26 cellular contexts compared by ENCODE assay signal in genomic region chr1:25718738-25719137, GRCh38.
"Had no signal": no experiment of that assay in that cellular context is flagged by ENCODE, and none has a peak within 500 bp of the region (broad histone marks: within the 10 kb centered on the region; RNA-seq: fewer than 3 reads in every experiment).

No MANE protein-coding gene starts in this region.

- H3K9me3 ChIP-seq: esophagus squamous epithelium, gastroesophageal sphincter, heart left ventricle, neutrophil, right lobe of liver, suprapubic skin, transverse colon, upper lobe of right lung, uterus had no signal

- H3K9me3 Mint-ChIP-seq: effector memory CD8-positive, alpha-beta T cell had no signal

- ATAC-seq: effector memory CD8-positive, alpha-beta T cell; foreskin keratinocyte; gastroesophageal sphincter; heart left ventricle; left lobe of liver; right lobe of liver; stimulated activated naive B cell treated with anti-CD40 and anti-IgM and Interleukin-4, amounts not matched to agents 10 μg/mL and 1 μg/mL and 100 μg/mL, for 72 hours; upper lobe of right lung had no signal

- DNase-seq: cortex of kidney; effector memory CD8-positive, alpha-beta T cell; erythroblast; esophagus squamous epithelium; foreskin keratinocyte; heart left ventricle; kidney; naive B cell; right lobe of liver; small intestine; stimulated activated CD4-positive, alpha-beta T cell treated with anti-CD3 and anti-CD28 coated beads, Interleukin-15, amount 100 ng/mL, for 24 hours; stimulated activated CD4-positive, alpha-beta T cell treated with anti-CD3 and anti-CD28 coated beads, Interleukin-2, amount 100 ng/mL, for 48 hours; stimulated activated naive B cell treated with anti-CD40 and anti-IgM and Interleukin-4, amounts not matched to agents 10 μg/mL and 1 μg/mL and 100 μg/mL, for 72 hours; transverse colon; upper lobe of right lung; uterus had no signal

- H3K4me1 Mint-ChIP-seq: memory B cell; naive B cell; stimulated activated naive B cell treated with anti-CD40 and anti-IgM and Interleukin-4, amounts not matched to agents 10 μg/mL and 1 μg/mL and 100 μg/mL, for 72 hours had no signal

- H3K4me3 Mint-ChIP-seq: effector memory CD8-positive, alpha-beta T cell; memory B cell; naive B cell; neural crest cell; stimulated activated naive B cell treated with anti-CD40 and anti-IgM and Interleukin-4, amounts not matched to agents 10 μg/mL and 1 μg/mL and 100 μg/mL, for 72 hours; stimulated activated naive CD8-positive, alpha-beta T cell treated with anti-CD3 and anti-CD28 coated beads, Interleukin-15, Interleukin-2, amounts not matched to agents 100 ng/mL and 50 ng/mL, for 24 hours had no signal

- H3K4me3 ChIP-seq: esophagus squamous epithelium, gastroesophageal sphincter, heart left ventricle, hepatocyte, lung, right lobe of liver, suprapubic skin, transverse colon, upper lobe of right lung, uterus had no signal

- H3K27ac Mint-ChIP-seq: effector memory CD8-positive, alpha-beta T cell; memory B cell; naive B cell; progenitor cell of endocrine pancreas; stimulated activated naive B cell treated with anti-CD40 and anti-IgM and Interleukin-4, amounts not matched to agents 10 μg/mL and 1 μg/mL and 100 μg/mL, for 72 hours; stimulated activated naive CD8-positive, alpha-beta T cell treated with anti-CD3 and anti-CD28 coated beads, Interleukin-15, Interleukin-2, amounts not matched to agents 100 ng/mL and 50 ng/mL, for 24 hours had no signal
